1 cellular context compared by ENCODE assay signal in the genomic region with DNA sequence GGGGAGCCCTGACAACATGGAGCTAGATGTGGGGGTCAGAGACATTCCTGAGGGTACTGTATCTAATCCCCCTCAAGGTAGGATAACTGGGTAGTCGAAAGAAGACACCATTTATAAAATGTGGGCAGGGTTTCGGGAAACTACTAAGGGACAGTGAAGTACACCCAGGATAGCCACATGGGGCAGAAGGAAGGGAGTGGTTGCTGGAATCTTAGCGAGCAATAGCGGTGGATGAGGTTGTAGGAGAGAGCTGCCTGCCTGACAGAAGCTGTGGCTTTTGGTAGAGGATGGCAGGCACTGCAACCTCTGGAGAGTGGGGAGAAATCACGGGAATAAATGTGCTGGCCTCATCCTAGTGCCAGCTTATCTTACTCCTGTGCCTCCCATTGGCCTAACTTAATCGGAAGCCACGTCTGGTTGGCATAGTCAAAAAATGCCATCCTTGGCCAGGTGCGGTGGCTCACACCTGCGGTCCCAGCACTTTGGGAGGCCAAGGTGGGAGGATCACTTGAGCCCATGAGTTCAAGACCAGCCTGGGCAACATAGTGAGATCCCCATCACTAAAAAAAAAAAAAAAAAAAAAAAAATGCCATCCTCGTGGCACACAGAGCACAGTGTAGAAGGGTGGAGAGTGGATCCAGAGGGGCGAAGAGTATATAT.
TF ChIP-seq lines count a peak whose summit lies in the region.

No MANE protein-coding gene starts in this region.

TF ChIP-seq in IMR-90, 13 proteins besides CTCF, POLR2A, EP300 and RAD21 (continued from another document):
- TF ChIP-seq RCOR1 (IDR thresholded peaks at IDR 0.05; ENCODE audit: insufficient replicate concordance, low read length): no peak
